Comparison of ENCODE assay signal across 8 cellular contexts in genomic region chr22:48098243-48098935, GRCh38.
DNase-seq lines count a peak whose midpoint lies in the region; ATAC-seq and TF ChIP-seq lines count a peak whose summit lies in the region.

No MANE protein-coding gene starts in this region.

- H3K9me3 ChIP-seq in BLaER1 treated with 17β-estradiol and CSF1 and Interleukin-3, amounts not matched to agents 10 nM and 100 nM (replicated peaks in 1 of 11) = peaks cover 11 to 18% (median 17%) of the 10 kb centered on the region in 11 experiments; a peak in 19 of 22 replicates
- H3K9me3 ChIP-seq in mammary epithelial cell (replicated peaks; ENCODE audit: insufficient read depth, low read length) = peaks cover 45% of the 10 kb centered on the region

- H3K27ac ChIP-seq in BLaER1 treated with 17β-estradiol and CSF1 and Interleukin-3, amounts not matched to agents 10 nM and 100 nM = peak overlapping the region in 9 of 11 experiments; percentile 11 to 90 (median 74); a peak in 17 of 22 replicates
- H3K27ac ChIP-seq in mammary epithelial cell (ENCODE audit: insufficient read depth, low read depth, low read length) = no peak overlapping the region

- DNase-seq in RPMI8226 (peak; percentile 90), medulla oblongata (ENCODE audit: extremely low spot score) (no peak), mammary epithelial cell (no peak), nucleus accumbens (lab: John Stamatoyannopoulos, UW) (no peak), posterior cingulate gyrus (no peak)

- H2AFZ ChIP-seq in mammary epithelial cell (ENCODE audit: low read depth, low read length) = no peak overlapping the region

- peak overlapping the region in 7 of 11 experiments; percentile 42 to 81 (median 75); a peak in 15 of 22 replicates for H3K9ac ChIP-seq in BLaER1 treated with 17β-estradiol and CSF1 and Interleukin-3, amounts not matched to agents 10 nM and 100 nM
- H3K9ac ChIP-seq in mammary epithelial cell (ENCODE audit: insufficient read depth, low read length) = no peak overlapping the region

- in situ Hi-C loops in mammary epithelial cell (cut with MboI; ENCODE audit: low sequenced_read_pairs in 2 of 2) = no loop called here

- CTCF ChIA-PET in mammary epithelial cell (lab: Charles Lee; ENCODE audit: low non-redundant PET) = no interaction called here

- no peak for TF ChIP-seq CTCF in mammary epithelial cell (conservative IDR thresholded peaks at IDR 0.05 in 1 of 2, IDR thresholded peaks at IDR 0.05 in 1 of 2; ENCODE audit: extremely low read depth in 1 of 2, insufficient read depth in 1 of 2, low read depth in 1 of 2, low read length in 2 of 2)

- H3K4me3 ChIP-seq in BLaER1 treated with 17β-estradiol and CSF1 and Interleukin-3, amounts not matched to agents 10 nM and 100 nM = peak overlapping the region in 6 of 10 experiments; percentile 11 to 63 (median 54); a peak in 10 of 20 replicates
- no peak overlapping the region for H3K4me3 ChIP-seq in mammary epithelial cell (replicated peaks in 1 of 3; ENCODE audit: insufficient read depth in 1 of 3, low read depth in 2 of 3, low read length in 3 of 3)

- H3K4me2 ChIP-seq in BLaER1 treated with 17β-estradiol and CSF1 and Interleukin-3, amounts not matched to agents 10 nM and 100 nM = peak overlapping the region; percentile 60 to 100 (median 97)
- H3K4me2 ChIP-seq in mammary epithelial cell (ENCODE audit: insufficient read depth, low read depth, low read length) = no peak overlapping the region

- H3K36me3 ChIP-seq in BLaER1 treated with 17β-estradiol and CSF1 and Interleukin-3, amounts not matched to agents 10 nM and 100 nM = no peaks in the 10 kb centered on the region
- no peaks in the 10 kb centered on the region for H3K36me3 ChIP-seq in mammary epithelial cell (ENCODE audit: insufficient read depth, low read length)

- H3K4me1 ChIP-seq in BLaER1 treated with 17β-estradiol and CSF1 and Interleukin-3, amounts not matched to agents 10 nM and 100 nM = peaks cover 44 to 95% (median 77%) of the 10 kb centered on the region in 10 experiments
- no peaks in the 10 kb centered on the region for H3K4me1 ChIP-seq in mammary epithelial cell (ENCODE audit: insufficient read depth, low read length)

- peaks cover 0 to 45% (median 0%) of the 10 kb centered on the region in 11 experiments; a peak in 7 of 22 replicates for H3K27me3 ChIP-seq in BLaER1 treated with 17β-estradiol and CSF1 and Interleukin-3, amounts not matched to agents 10 nM and 100 nM
- no peaks in the 10 kb centered on the region for H3K27me3 ChIP-seq in mammary epithelial cell (ENCODE audit: insufficient read depth, low read length)

- ATAC-seq in GM18870 (IDR thresholded peaks at IDR 0.05; ENCODE audit: unreplicated experiment) (peak; percentile 83), HG03039 (IDR thresholded peaks at IDR 0.05; ENCODE audit: unreplicated experiment) (peak; percentile 64)

- intact Hi-C loops in mammary epithelial cell (cut with micrococcal nuclease) (no loop called here), posterior cingulate gyrus (cut with DNase I) (no loop called here)

- dilution Hi-C loops in mammary epithelial cell (cut with HindIII; ENCODE audit: low sequenced_read_pairs) = no loop called here

- no TSS peak for BruUV-seq in mammary epithelial cell (replicated peaks; lab: Mats Ljungman, UMichigan)

- no peaks in the 10 kb centered on the region for H3K79me2 ChIP-seq in mammary epithelial cell (ENCODE audit: insufficient read depth, low read length)

- H4K20me1 ChIP-seq in BLaER1 treated with 17β-estradiol and CSF1 and Interleukin-3, amounts not matched to agents 10 nM and 100 nM = peaks cover 0 to 13% (median 0%) of the 10 kb centered on the region in 11 experiments; a peak in 3 of 22 replicates
- no peaks in the 10 kb centered on the region for H4K20me1 ChIP-seq in mammary epithelial cell (ENCODE audit: insufficient read depth, low read length)

- 44% methylated on average over 8 of the region's 8 CpGs for WGBS in mammary epithelial cell (ENCODE audit: low coverage, missing lambda C conversion rate)

Comparison
In these comparisons a context has a peak if more than half of its experiments do, and no peak if none do; other contexts are left out.
1. H3K4me3 ChIP-seq: peak in BLaER1 treated with 17β-estradiol and CSF1 and Interleukin-3, amounts not matched to agents 10 nM and 100 nM (6 of 10); none in mammary epithelial cell (0 of 3).